ENCODE assay signal across 19 cellular contexts in the genomic region with DNA sequence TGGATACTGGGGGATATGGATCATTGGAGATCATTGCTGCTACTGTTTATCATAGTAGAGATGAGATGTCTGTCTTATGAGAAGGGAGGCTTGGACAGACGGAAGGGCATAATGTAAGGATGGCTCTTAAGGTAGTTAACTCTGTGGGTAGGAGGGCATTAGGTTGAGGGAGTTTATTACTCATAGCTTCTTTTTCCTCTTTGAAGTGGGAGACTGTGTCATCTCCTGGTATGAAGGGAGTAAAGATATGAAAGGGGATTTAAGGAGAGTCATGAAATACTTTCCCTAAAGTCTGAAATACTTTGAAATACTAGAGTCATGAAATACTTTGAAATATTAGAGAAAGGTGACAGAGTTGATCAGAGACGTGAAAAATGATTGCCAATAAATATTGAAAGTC.
DNase-seq lines count a peak whose midpoint lies in the region; ATAC-seq and TF ChIP-seq lines count a peak whose summit lies in the region.
"Had no signal": no experiment of that assay in that cellular context is flagged by ENCODE, and none has a peak within 500 bp of the region (broad histone marks: within the 10 kb centered on the region; RNA-seq: fewer than 3 reads in every experiment).

No MANE protein-coding gene starts in this region.

- H3K27ac ChIP-seq in foreskin keratinocyte (no peak overlapping the region), smooth muscle cell (ENCODE audit: low read depth) (peak overlapping the region; percentile 83), dorsolateral prefrontal cortex (no peak overlapping the region)
- H3K27ac ChIP-seq: BLaER1 treated with 17β-estradiol and CSF1 and Interleukin-3, amounts not matched to agents 10 nM and 100 nM; KMS-11; Peyer's patch had no signal

- H3K4me1 ChIP-seq in foreskin keratinocyte (no peaks in the 10 kb centered on the region), smooth muscle cell (ENCODE audit: low read depth) (no peaks in the 10 kb centered on the region)
- H3K4me1 ChIP-seq: BLaER1 treated with 17β-estradiol and CSF1 and Interleukin-3, amounts not matched to agents 10 nM and 100 nM; Peyer's patch had no signal

- H3K27me3 ChIP-seq in foreskin keratinocyte (no peaks in the 10 kb centered on the region), smooth muscle cell (ENCODE audit: low read depth) (no peaks in the 10 kb centered on the region), dorsolateral prefrontal cortex (peaks cover 0 to 6% (median 0%) of the 10 kb centered on the region in 45 donors)
- H3K27me3 ChIP-seq: BLaER1 treated with 17β-estradiol and CSF1 and Interleukin-3, amounts not matched to agents 10 nM and 100 nM; MG63; Peyer's patch had no signal

- TF ChIP-seq CTCF in foreskin keratinocyte (conservative IDR thresholded peaks at IDR 0.05) (no peak), smooth muscle cell (IDR thresholded peaks at IDR 0.05; ENCODE audit: borderline replicate concordance, insufficient read depth, poor library complexity, severe bottlenecking) (no peak), dorsolateral prefrontal cortex (IDR thresholded peaks at IDR 0.05 in 54 of 56, conservative IDR thresholded peaks at IDR 0.05 in 2 of 56; ENCODE audit: low read depth in 1 of 56, partially characterized antibody in 56 of 56) (no peak)

- no peaks in the 10 kb centered on the region for H3K79me2 ChIP-seq in smooth muscle cell (ENCODE audit: low read depth)

- no peaks in the 10 kb centered on the region for H3K9me3 ChIP-seq in smooth muscle cell (replicated peaks; ENCODE audit: low read depth)
- H3K9me3 ChIP-seq: MG63, Peyer's patch had no signal

- no peaks in the 10 kb centered on the region for H4K20me1 ChIP-seq in smooth muscle cell (ENCODE audit: low read depth)
- H4K20me1 ChIP-seq: BLaER1 treated with 17β-estradiol and CSF1 and Interleukin-3, amounts not matched to agents 10 nM and 100 nM had no signal

- no peak overlapping the region for H3K4me3 ChIP-seq in smooth muscle cell
- H3K4me3 ChIP-seq in dorsolateral prefrontal cortex, result no peak overlapping the region
- H3K4me3 ChIP-seq: BLaER1 treated with 17β-estradiol and CSF1 and Interleukin-3, amounts not matched to agents 10 nM and 100 nM; GM12878; MG63; Peyer's patch had no signal

- no peak overlapping the region for H2AFZ ChIP-seq in smooth muscle cell (ENCODE audit: low read depth)

- WGBS in smooth muscle cell (ENCODE audit: low lambda C conversion rate), result 21% methylated on average over 2 of the region's 2 CpGs

- H3K36me3 ChIP-seq in smooth muscle cell (ENCODE audit: low read depth), result no peaks in the 10 kb centered on the region
- H3K36me3 ChIP-seq: BLaER1 treated with 17β-estradiol and CSF1 and Interleukin-3, amounts not matched to agents 10 nM and 100 nM; MG63; Peyer's patch had no signal

- DNase-seq in ELR (ENCODE audit: low read depth), result peak; percentile 6
- peak; percentile 79 for DNase-seq in NCI-H226
- DNase-seq in foreskin keratinocyte, result peak; percentile 18 to 55
- DNase-seq in smooth muscle cell (lab: John Stamatoyannopoulos, UW; ENCODE audit: unreplicated experiment), result no peak
- DNase-seq in dorsolateral prefrontal cortex, result no peak
- no peak for DNase-seq in activated effector memory CD4-positive, alpha-beta T cell treated with anti-CD3 and anti-CD28 coated beads, Interleukin-2, amount 50 U/mL, for 16 hours
- no peak for DNase-seq in amygdala (lab: John Stamatoyannopoulos, UW)
- DNase-seq: MG63; NCI-H1092 treated with DMSO at 0.1 percent for 48 hours; NCI-H1694; NCI-H2081 treated with DMSO at 0.1 percent for 48 hours; NCI-H510A; NCI-H748 treated with DMSO at 0.1 percent for 48 hours; NK-92 treated with Interleukin-12 subunit alpha and Interleukin-12 subunit beta, amount 100 ng/mL, for 24 hours; Peyer's patch had no signal

- H3K9ac ChIP-seq in smooth muscle cell (ENCODE audit: low read depth), result no peak overlapping the region
- H3K9ac ChIP-seq: BLaER1 treated with 17β-estradiol and CSF1 and Interleukin-3, amounts not matched to agents 10 nM and 100 nM; KMS-11 had no signal

- intact Hi-C loops in dorsolateral prefrontal cortex (cut with DNase I), result no loop called here

- peaks cover 4% of the 10 kb centered on the region for H3F3A ChIP-seq in smooth muscle cell (ENCODE audit: low read depth)

- peak; percentile 57 for ATAC-seq in foreskin keratinocyte
- ATAC-seq: GM12878, Right ventricle myocardium inferior had no signal

- peak overlapping the region; percentile 30 for H3K4me2 ChIP-seq in smooth muscle cell
- H3K4me2 ChIP-seq: BLaER1 treated with 17β-estradiol and CSF1 and Interleukin-3, amounts not matched to agents 10 nM and 100 nM; KMS-11 had no signal

Comparison
In these comparisons a context has a peak if more than half of its experiments do, and no peak if none do; other contexts are left out.
1. DNase-seq: peak in ELR (single experiment), NCI-H226 (single experiment) and foreskin keratinocyte (2 of 2); none in smooth muscle cell (single experiment), dorsolateral prefrontal cortex (0 of 10), activated effector memory CD4-positive, alpha-beta T cell treated with anti-CD3 and anti-CD28 coated beads, Interleukin-2, amount 50 U/mL, for 16 hours (single experiment) and amygdala (0 of 56).